ENCODE assay signal across 20 cellular contexts in the genomic region with DNA sequence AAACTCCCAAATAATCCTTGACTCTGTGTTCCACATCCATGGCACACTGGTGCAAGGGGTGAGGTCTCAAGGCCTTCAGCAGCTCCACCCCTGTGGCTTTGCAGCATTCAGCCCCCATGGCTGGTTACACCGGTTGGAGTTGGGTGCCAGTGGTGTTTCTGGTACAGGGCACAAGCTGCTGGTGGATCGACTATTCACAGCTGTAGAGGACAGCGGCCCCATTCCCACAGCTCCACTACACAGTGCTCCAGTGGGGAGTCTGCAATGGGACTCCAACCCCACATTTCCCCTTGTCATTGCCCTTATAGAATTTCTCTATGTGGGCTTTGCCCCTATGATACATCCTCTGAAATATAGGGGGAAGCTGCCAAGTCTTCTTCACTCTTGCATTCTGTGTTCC.
DNase-seq lines count a peak whose midpoint lies in the region; ATAC-seq, FAIRE-seq and TF ChIP-seq lines count a peak whose summit lies in the region.
"Had no signal": no experiment of that assay in that cellular context is flagged by ENCODE, and none has a peak within 500 bp of the region (broad histone marks: within the 10 kb centered on the region; RNA-seq: fewer than 3 reads in every experiment).

No MANE protein-coding gene starts in this region.

- POLR2A ChIA-PET in K562 (lab: Yijun Ruan, JAX) = interaction anchor here (0.6 to 0.7 kb wide), 2 partner anchors 19 to 66 kb away, joined by 3 read pairs; no protein-coding TSS in a partner anchor

- H3K4me1 Mint-ChIP-seq in GM23338 (peaks cover 10% of the 10 kb centered on the region), neural progenitor cell (peaks cover 23% of the 10 kb centered on the region)

- CTCF ChIA-PET in K562 (lab: Yijun Ruan, JAX; ENCODE audit: low intra/inter-chr PET ratio) = no interaction called here

- H3K27me3 ChIP-seq in GM23338 (ENCODE audit: insufficient read depth) = no peaks in the 10 kb centered on the region
- H3K27me3 ChIP-seq in K562 (ENCODE audit: control insufficient read depth in 2 of 2, insufficient read depth in 2 of 2, low read length in 2 of 2) = no peaks in the 10 kb centered on the region
- H3K27me3 ChIP-seq in neural progenitor cell = no peaks in the 10 kb centered on the region
- H3K27me3 ChIP-seq in GM23248 (replicated peaks; ENCODE audit: insufficient read depth) = no peaks in the 10 kb centered on the region
- H3K27me3 ChIP-seq: BLaER1 had no signal

- TF ChIP-seq RAD21 in K562 (CRISPR knock-in tag; conservative IDR thresholded peaks at IDR 0.05 in 1 of 2, IDR thresholded peaks at IDR 0.05 in 1 of 2) = no peak

- intact Hi-C loops in K562 (cut with micrococcal nuclease) = no loop called here

- no peak overlapping the region for H3K27ac Mint-ChIP-seq in GM23338
- H3K27ac Mint-ChIP-seq in neural progenitor cell = no peak overlapping the region
- H3K27ac Mint-ChIP-seq: B cell; CD4-positive, CD25-positive, alpha-beta regulatory T cell; CD8-positive, alpha-beta T cell; HFFc6 had no signal

- no peak for ATAC-seq in GM23338
- peak; percentile 31; the same call in 2 of the 3 replicates for ATAC-seq in K562
- no peak for ATAC-seq in GM18505 (IDR thresholded peaks at IDR 0.05; ENCODE audit: unreplicated experiment)
- ATAC-seq: CD8-positive, alpha-beta T cell had no signal

- FAIRE-seq in K562 (lab: Jason Lieb, UNC) = no peak
- FAIRE-seq: A204.1, G401.6, GM12892 had no signal

- H3K9me1 ChIP-seq in K562 (ENCODE audit: control insufficient read depth, insufficient read depth, low read length) = no peaks in the 10 kb centered on the region

- no peak for DNase-seq in GM23338 (ENCODE audit: low spot score)
- DNase-seq in K562 (ENCODE audit: extremely low read depth in 1 of 4, low spot score in 3 of 4) = no peak
- no peak for DNase-seq in neural progenitor cell (ENCODE audit: low spot score)
- no peak for DNase-seq in GM23248
- no peak for DNase-seq in T-helper 2 cell
- DNase-seq: Caco-2; CD4-positive, CD25-positive, alpha-beta regulatory T cell; CD8-positive, alpha-beta T cell; DMS153; DND-41; HFFc6 had no signal

- TF ChIP-seq POLR2A in K562 (conservative IDR thresholded peaks at IDR 0.05) = no peak
- no peak for TF ChIP-seq POLR2A in GM18505 (IDR thresholded peaks at IDR 0.05; ENCODE audit: borderline replicate concordance, extremely low read depth, insufficient read depth, insufficient read length)

- BruUV-seq in K562 (replicated peaks; lab: Mats Ljungman, UMichigan) = no TSS peak

- H3K9me2 ChIP-seq in GM23338 (ENCODE audit: insufficient read depth) = peaks cover 17% of the 10 kb centered on the region
- no peaks in the 10 kb centered on the region for H3K9me2 ChIP-seq in GM23248 (ENCODE audit: insufficient read depth)

- peak overlapping the region; percentile 7; the same call in 1 of the 2 replicates for H2AFZ ChIP-seq in GM23338
- no peak overlapping the region for H2AFZ ChIP-seq in K562 (ENCODE audit: low read depth, low read length)
- H2AFZ ChIP-seq in neural progenitor cell (replicated peaks) = no peak overlapping the region
- no peak overlapping the region for H2AFZ ChIP-seq in GM23248

- H3K4me1 ChIP-seq in GM23338 (ENCODE audit: insufficient read depth) = peaks cover 9% of the 10 kb centered on the region
- H3K4me1 ChIP-seq in K562 (replicated peaks in 1 of 2; ENCODE audit: control insufficient read depth in 2 of 2, insufficient read depth in 2 of 2, low read length in 2 of 2) = no peaks in the 10 kb centered on the region; a peak in 1 of 5 replicates
- H3K4me1 ChIP-seq in neural progenitor cell = peaks cover 15% of the 10 kb centered on the region
- H3K4me1 ChIP-seq in GM23248 (ENCODE audit: insufficient read depth) = no peaks in the 10 kb centered on the region
- H3K4me1 ChIP-seq: BLaER1, Caco-2 had no signal

- TF ChIP-seq EP300 in K562 (IDR thresholded peaks at IDR 0.05; ENCODE audit: low read length) = no peak

- H3K9me3 Mint-ChIP-seq in GM23338 (peaks cover 6% of the 10 kb centered on the region), neural progenitor cell (peaks cover 6% of the 10 kb centered on the region)

- no peak for TF ChIP-seq CTCF in GM23338 (conservative IDR thresholded peaks at IDR 0.05; ENCODE audit: low read depth in 2 of 2)
- TF ChIP-seq CTCF in K562 (IDR thresholded peaks at IDR 0.05 in 2 of 3, conservative IDR thresholded peaks at IDR 0.05 in 1 of 3; ENCODE audit: insufficient read depth in 2 of 3, low read depth in 1 of 3, low read length in 3 of 3) = no peak
- TF ChIP-seq CTCF in neural progenitor cell (IDR thresholded peaks at IDR 0.05) = no peak

- H3K4me3 Mint-ChIP-seq in GM23338 (no peak overlapping the region), neural progenitor cell (no peak overlapping the region)
- H3K4me3 Mint-ChIP-seq: B cell; CD4-positive, CD25-positive, alpha-beta regulatory T cell; CD8-positive, alpha-beta T cell; HFFc6 had no signal

- H3F3A ChIP-seq in GM23338 (replicated peaks; ENCODE audit: low read depth) (no peaks in the 10 kb centered on the region), neural progenitor cell (ENCODE audit: low read depth) (peaks cover 16% of the 10 kb centered on the region), GM23248 (ENCODE audit: insufficient read depth) (no peaks in the 10 kb centered on the region)

- H3K4me3 ChIP-seq in GM23338 = no peak overlapping the region
- H3K4me3 ChIP-seq in K562 = no peak overlapping the region
- H3K4me3 ChIP-seq in neural progenitor cell = no peak overlapping the region
- H3K4me3 ChIP-seq in GM23248 = no peak overlapping the region
- H3K4me3 ChIP-seq: BLaER1, HAP-1 had no signal

- H3K4me2 ChIP-seq in GM23338 (peak overlapping the region; percentile 8; the same call in 1 of the 2 replicates), K562 (ENCODE audit: insufficient read depth, low read length) (no peak overlapping the region), neural progenitor cell (no peak overlapping the region), GM23248 (ENCODE audit: unreplicated experiment) (no peak overlapping the region)
- H3K4me2 ChIP-seq: BLaER1 had no signal

- H4K20me1 ChIP-seq in GM23338 (replicated peaks; ENCODE audit: insufficient read depth) (no peaks in the 10 kb centered on the region), K562 (replicated peaks; ENCODE audit: control insufficient read depth, insufficient read depth, low read length) (no peaks in the 10 kb centered on the region), neural progenitor cell (ENCODE audit: low read depth) (no peaks in the 10 kb centered on the region), GM23248 (ENCODE audit: insufficient read depth) (no peaks in the 10 kb centered on the region)
- H4K20me1 ChIP-seq: BLaER1 had no signal

- H3K27ac ChIP-seq in GM23338 (ENCODE audit: low read depth) = no peak overlapping the region
- no peak overlapping the region for H3K27ac ChIP-seq in K562 (ENCODE audit: extremely low read depth, low read depth, low read length)
- H3K27ac ChIP-seq in neural progenitor cell = peak overlapping the region; percentile 40
- no peak overlapping the region for H3K27ac ChIP-seq in GM23248
- H3K27ac ChIP-seq: 22Rv1, BLaER1, C4-2B had no signal

- H3K36me3 ChIP-seq in GM23338 (ENCODE audit: insufficient read depth) (no peaks in the 10 kb centered on the region), K562 (ENCODE audit: control insufficient read depth, insufficient read depth, low read length) (no peaks in the 10 kb centered on the region), neural progenitor cell (no peaks in the 10 kb centered on the region), GM23248 (ENCODE audit: low read depth) (no peaks in the 10 kb centered on the region)
- H3K36me3 ChIP-seq: BLaER1, HAP-1 had no signal

- 17% methylated on average over 3 of the region's 3 CpGs for WGBS in K562 (ENCODE audit: insufficient coverage, low coverage, missing lambda C conversion rate)
- WGBS in GM23248 (ENCODE audit: low coverage in 1 of 2, low lambda C conversion rate in 2 of 2, missing lambda C conversion rate in 2 of 2), 2 experiments = 47 to 48% methylated on average over 3 of the region's 3 CpGs

- H3K36me3 Mint-ChIP-seq in GM23338 (ENCODE audit: low read depth) (peaks cover 10% of the 10 kb centered on the region; the same call in 1 of the 3 replicates), neural progenitor cell (peaks cover 1% of the 10 kb centered on the region)
- H3K36me3 Mint-ChIP-seq: CD8-positive, alpha-beta T cell had no signal

- H3K27me3 Mint-ChIP-seq in GM23338 (ENCODE audit: insufficient read depth, low read depth, poor library complexity) = peaks cover 2% of the 10 kb centered on the region
- peaks cover 4% of the 10 kb centered on the region for H3K27me3 Mint-ChIP-seq in neural progenitor cell (ENCODE audit: insufficient read depth, low read depth)
- H3K27me3 Mint-ChIP-seq: B cell; CD4-positive, CD25-positive, alpha-beta regulatory T cell had no signal

- in situ Hi-C loops in K562 (cut with MboI) = no loop called here
- in situ Hi-C loops in GM23248 (cut with MboI) = no loop called here

- no peak overlapping the region for H3K9ac ChIP-seq in K562 (ENCODE audit: insufficient read depth in 1 of 2, low read depth in 2 of 2, low read length in 2 of 2)
- H3K9ac ChIP-seq in neural progenitor cell = no peak overlapping the region
- no peak overlapping the region for H3K9ac ChIP-seq in GM23248
- H3K9ac ChIP-seq: BLaER1 had no signal

- H3K9me3 ChIP-seq in K562 (replicated peaks; ENCODE audit: control insufficient read depth, insufficient read depth, low read depth, low read length) = no peaks in the 10 kb centered on the region
- no peaks in the 10 kb centered on the region for H3K9me3 ChIP-seq in neural progenitor cell (ENCODE audit: low read depth)
- no peaks in the 10 kb centered on the region for H3K9me3 ChIP-seq in GM23248 (ENCODE audit: low read depth)
- H3K9me3 ChIP-seq: BLaER1, Caco-2, HAP-1 had no signal

- H3K79me2 ChIP-seq in GM23338 (replicated peaks; ENCODE audit: insufficient read depth) = no peaks in the 10 kb centered on the region
- H3K79me2 ChIP-seq in K562 (ENCODE audit: control insufficient read depth, insufficient read depth, low read length) = no peaks in the 10 kb centered on the region
- no peaks in the 10 kb centered on the region for H3K79me2 ChIP-seq in neural progenitor cell (ENCODE audit: low read depth)
- no peaks in the 10 kb centered on the region for H3K79me2 ChIP-seq in GM23248 (ENCODE audit: insufficient read depth)

TF ChIP-seq in GM23338, 12 proteins besides CTCF, POLR2A, EP300 and RAD21 (continues in another document):
- TF ChIP-seq EZH2 (IDR thresholded peaks at IDR 0.05; ENCODE audit: low read depth, unreplicated experiment) (no peak), ZNF331 (CRISPR knock-in tag; IDR thresholded peaks at IDR 0.05; ENCODE audit: low read depth) (no peak), JUNB (IDR thresholded peaks at IDR 0.05; ENCODE audit: unreplicated experiment) (no peak), STAT1 (IDR thresholded peaks at IDR 0.05; ENCODE audit: unreplicated experiment) (no peak), CREB1 (CRISPR knock-in tag; IDR thresholded peaks at IDR 0.05; ENCODE audit: low read depth) (no peak)

TF ChIP-seq in K562, 482 proteins besides CTCF, POLR2A, EP300 and RAD21 (continues in another document):
- TF ChIP-seq ZNF197 (CRISPR knock-in tag; IDR thresholded peaks at IDR 0.05; ENCODE audit: low read depth) (no peak), RFX5 (IDR thresholded peaks at IDR 0.05; ENCODE audit: low read depth, low read length) (no peak), GTF2A2 (tag; IDR thresholded peaks at IDR 0.05) (no peak), ELF4 (CRISPR knock-in tag; IDR thresholded peaks at IDR 0.05) (no peak), NFE2L1 (tag; IDR thresholded peaks at IDR 0.05; ENCODE audit: borderline replicate concordance, low read depth) (no peak), HDGF (IDR thresholded peaks at IDR 0.05) (no peak)
